ENCODE assay signal across 7 cellular contexts in genomic region chr2:192660555-192660954, GRCh38.
DNase-seq lines count a peak whose midpoint lies in the region; ATAC-seq, FAIRE-seq and TF ChIP-seq lines count a peak whose summit lies in the region.
"Not testable (repeated sequence)": the region's sequence is repeated elsewhere in the genome, so short reads cannot be mapped to it uniquely, and the experiment has no call there.

No MANE protein-coding gene starts in this region.

- H2BK12ac ChIP-seq in H1 (ENCODE audit: low read depth, low read length), result not testable (repeated sequence)

- not testable (repeated sequence) for H3K56ac ChIP-seq in H1 (replicated peaks; ENCODE audit: insufficient read length, low read depth, low read length); mesendoderm (ENCODE audit: low read length)

- H4K5ac ChIP-seq in H1 (ENCODE audit: insufficient read length, low read depth, low read length); mesendoderm (ENCODE audit: low read length): not testable (repeated sequence)

- H3K79me1 ChIP-seq in H1 (ENCODE audit: low read depth, low read length); mesendoderm (ENCODE audit: low read length): not testable (repeated sequence)

- H3K18ac ChIP-seq in H1 (ENCODE audit: extremely low read depth, low read length); mesendoderm (ENCODE audit: low read length): not testable (repeated sequence)

- intact Hi-C loops in A673 (cut with micrococcal nuclease; ENCODE audit: unreplicated experiment); PC-9 (cut with micrococcal nuclease; ENCODE audit: unreplicated experiment): not testable (repeated sequence)

- H3K79me2 ChIP-seq in PC-9 (ENCODE audit: low read depth); H1 (ENCODE audit: control insufficient read depth in 1 of 2, insufficient read depth in 2 of 2, low read length in 2 of 2); mesendoderm (ENCODE audit: control insufficient read depth, insufficient read depth, low read length): not testable (repeated sequence)

- not testable (repeated sequence) for H3K9ac ChIP-seq in H1 (replicated peaks in 1 of 4; ENCODE audit: extremely low read depth in 1 of 4, low read depth in 3 of 4, low read length in 3 of 4); mesendoderm (ENCODE audit: low read length)

- DNase-seq in A673 (ENCODE audit: low spot score) (peak; percentile 54), PC-9 (peak; percentile 5 to 45), iPS DF 19.7 (ENCODE audit: low read depth, low spot score) (peak; percentile 17), mesendoderm (peak; percentile 53)
- DNase-seq in H1 (ENCODE audit: low read depth in 1 of 2, low spot score in 2 of 2), result not testable (repeated sequence)

- TF ChIP-seq EP300 in H1 (IDR thresholded peaks at IDR 0.05; ENCODE audit: borderline replicate concordance in 1 of 2, low read depth in 2 of 2, low read length in 2 of 2), result peak in 1 of 2 experiments; percentile 68; a peak in 1 of 3 replicates

- not testable (repeated sequence) for H3K23me2 ChIP-seq in H1 (ENCODE audit: low read depth, low read length)

- H2AK5ac ChIP-seq in H1 (ENCODE audit: low read depth, low read length); mesendoderm (ENCODE audit: low read length): not testable (repeated sequence)

- ATAC-seq in SK-N-SH treated with all-trans-retinoic acid at 6 μM for 48 hours, result not testable (repeated sequence)

- not testable (repeated sequence) for H3K14ac ChIP-seq in H1 (ENCODE audit: insufficient read length)

- CTCF ChIA-PET in A673 (lab: Charles Lee); HEK293 (lab: Yijun Ruan, JAX); PC-9 (lab: Charles Lee); H1 (lab: Charles Lee; ENCODE audit: partially characterized antibody): not testable (repeated sequence)

- not testable (repeated sequence) for H3K4me1 ChIP-seq in A673 (ENCODE audit: insufficient read depth, low read length, poor library complexity, severe bottlenecking); HEK293 (ENCODE audit: control insufficient read depth, insufficient read depth, low read length); PC-9 (replicated peaks; ENCODE audit: insufficient read depth); H1 (replicated peaks in 1 of 4; ENCODE audit: control insufficient read depth in 3 of 4, insufficient read depth in 4 of 4, low read length in 3 of 4); mesendoderm (ENCODE audit: control insufficient read depth, low read depth, low read length)

- TF ChIP-seq RAD21 in H1 (IDR thresholded peaks at IDR 0.05 in 1 of 2, conservative IDR thresholded peaks at IDR 0.05 in 1 of 2; ENCODE audit: low read depth in 2 of 2, low read length in 2 of 2), result not testable (repeated sequence)

- not testable (repeated sequence) for H3F3A ChIP-seq in PC-9 (ENCODE audit: insufficient read depth, low read depth)

- not testable (repeated sequence) for H3K4me2 ChIP-seq in PC-9; H1 (ENCODE audit: insufficient read depth in 1 of 2, low read depth in 2 of 2, low read length in 2 of 2); mesendoderm (ENCODE audit: low read length)

- H3K4ac ChIP-seq in H1 (replicated peaks; ENCODE audit: insufficient read length, low read depth, low read length); mesendoderm (ENCODE audit: low read depth, low read length): not testable (repeated sequence)

- TF ChIP-seq CTCF in A673 (conservative IDR thresholded peaks at IDR 0.05; ENCODE audit: low read depth, low read length); HEK293 (tag by site-specific recombination; IDR thresholded peaks at IDR 0.05); PC-9 (conservative IDR thresholded peaks at IDR 0.05); H1 (IDR thresholded peaks at IDR 0.05; ENCODE audit: control extremely low read depth in 1 of 3, insufficient read depth in 1 of 3, low read depth in 1 of 3, low read length in 3 of 3): not testable (repeated sequence)

- FAIRE-seq in H1 (lab: Jason Lieb, UNC), result not testable (repeated sequence)

- not testable (repeated sequence) for H2BK120ac ChIP-seq in H1 (replicated peaks; ENCODE audit: low read depth, low read length); mesendoderm (ENCODE audit: low read depth, low read length)

- not testable (repeated sequence) for H3K4me3 ChIP-seq in A673 (ENCODE audit: low read depth, low read length, poor library complexity, severe bottlenecking); HEK293 (ENCODE audit: low read depth, low read length); PC-9; H1 (ENCODE audit: extremely low read depth in 1 of 4, insufficient read depth in 2 of 4, low read depth in 3 of 4, low read length in 4 of 4); mesendoderm (ENCODE audit: low read length)

- 88% methylated on average over 4 of the region's 4 CpGs; no CpG with 5 or more reads in 1 of the 2 experiments for WGBS in H1 (ENCODE audit: extremely low coverage in 1 of 2, insufficient coverage in 1 of 2, insufficient read length in 1 of 2, insufficient replicate concordance in 2 of 2, low coverage in 1 of 2, low lambda C conversion rate in 2 of 2, missing lambda C conversion rate in 1 of 2), 2 experiments
- no CpG with 5 or more reads among the region's 4 CpGs for WGBS in mesendoderm (ENCODE audit: extremely low coverage, insufficient coverage, low lambda C conversion rate)

- not testable (repeated sequence) for H2BK20ac ChIP-seq in H1 (ENCODE audit: low read length)

- POLR2A ChIA-PET in A673 (lab: Charles Lee; ENCODE audit: low non-redundant PET); HEK293 (lab: Yijun Ruan, JAX); PC-9 (lab: Charles Lee; ENCODE audit: unreplicated experiment); H1 (lab: Charles Lee; ENCODE audit: partially characterized antibody): not testable (repeated sequence)

- H3K27ac ChIP-seq in A673 (ENCODE audit: low read depth, low read length, poor library complexity, severe bottlenecking); HEK293 (ENCODE audit: extremely low read depth, low read depth, low read length); PC-9; H1 (ENCODE audit: low read depth, low read length); mesendoderm (ENCODE audit: low read depth, low read length): not testable (repeated sequence)

- BruUV-seq in A673 (replicated peaks; lab: Mats Ljungman, UMichigan); PC-9 (replicated peaks; lab: Mats Ljungman, UMichigan): not testable (repeated sequence)

- not testable (repeated sequence) for H3K27me3 ChIP-seq in A673 (replicated peaks; ENCODE audit: insufficient read depth, low read depth, low read length, poor library complexity); PC-9 (ENCODE audit: insufficient read depth, low read depth); H1 (replicated peaks in 1 of 4; ENCODE audit: control insufficient read depth in 3 of 4, extremely low read depth in 1 of 4, insufficient read depth in 3 of 4, low read length in 3 of 4); mesendoderm (ENCODE audit: insufficient read depth, low read length, poor library complexity)

- H4K8ac ChIP-seq in H1 (ENCODE audit: extremely low read depth, insufficient read depth, low read length); mesendoderm (ENCODE audit: low read depth, low read length): not testable (repeated sequence)

- not testable (repeated sequence) for H3K36me3 ChIP-seq in A673 (ENCODE audit: insufficient read depth, low read length, poor library complexity, severe bottlenecking); HEK293 (ENCODE audit: control insufficient read depth in 2 of 2, insufficient read depth in 1 of 2, low read length in 2 of 2); PC-9 (ENCODE audit: low read depth); H1 (ENCODE audit: control insufficient read depth in 2 of 4, insufficient read depth in 4 of 4, low read length in 3 of 4); mesendoderm (ENCODE audit: control insufficient read depth, insufficient read depth, low read length)

- TF ChIP-seq POLR2A in H1 (IDR thresholded peaks at IDR 0.05; ENCODE audit: control extremely low read depth in 1 of 2, low read depth in 2 of 2, low read length in 2 of 2), result not testable (repeated sequence)

- not testable (repeated sequence) for H4K91ac ChIP-seq in H1 (replicated peaks; ENCODE audit: insufficient read length, low read length)

- not testable (repeated sequence) for H3K23ac ChIP-seq in H1 (ENCODE audit: insufficient read length); mesendoderm (ENCODE audit: low read length)

- H4K20me1 ChIP-seq in PC-9 (ENCODE audit: insufficient read depth); H1 (replicated peaks in 1 of 2; ENCODE audit: control insufficient read depth in 1 of 2, insufficient read depth in 2 of 2, low read length in 2 of 2): not testable (repeated sequence)

- H2BK15ac ChIP-seq in H1 (ENCODE audit: low read length); mesendoderm (replicated peaks; ENCODE audit: low read depth): not testable (repeated sequence)

- H3K9me2 ChIP-seq in PC-9 (ENCODE audit: insufficient read depth), result not testable (repeated sequence)

- H2AFZ ChIP-seq in PC-9; H1 (ENCODE audit: low read length): not testable (repeated sequence)

- H3K9me3 ChIP-seq in A673 (ENCODE audit: low read depth, low read length, poor library complexity, severe bottlenecking); HEK293 (ENCODE audit: control insufficient read depth, insufficient read depth, low read depth, low read length); PC-9 (ENCODE audit: insufficient read depth, low read depth); H1 (ENCODE audit: insufficient read depth in 2 of 2, low read depth in 1 of 2, low read length in 1 of 2): not testable (repeated sequence)

- not testable (repeated sequence) for H2BK5ac ChIP-seq in H1 (ENCODE audit: low read depth, low read length); mesendoderm (ENCODE audit: low read length)

TF ChIP-seq in H1, 55 proteins besides CTCF, POLR2A, EP300 and RAD21:
- TF ChIP-seq TEAD4 (IDR thresholded peaks at IDR 0.05; ENCODE audit: low read depth, low read length), result peak; percentile 64; the same call in 1 of the 2 replicates
